Comparison of ENCODE assay signal across 16 cellular contexts in genomic region chr9:73655363-73655762, GRCh38.
DNase-seq lines count a peak whose midpoint lies in the region; ATAC-seq and TF ChIP-seq lines count a peak whose summit lies in the region.
"Had no signal": no experiment of that assay in that cellular context is flagged by ENCODE, and none has a peak within 500 bp of the region (broad histone marks: within the 10 kb centered on the region; RNA-seq: fewer than 3 reads in every experiment).

No MANE protein-coding gene starts in this region.

- DNase-seq in SK-N-SH (peak; percentile 28), OCI-M2 (lab: John Stamatoyannopoulos, UW; ENCODE audit: unreplicated experiment) (no peak)
- DNase-seq in activated CD8-positive, alpha-beta memory T cell treated with anti-CD3 and anti-CD28 coated beads for 24 hours = no peak
- DNase-seq: AML-193; Caco-2; Calu3; CD4-positive, alpha-beta T cell; CD8-positive, alpha-beta T cell; DMS79 treated with DMSO at 0.1 percent for 48 hours; GF-D8 had no signal

- H3K9me2 ChIP-seq in SK-N-SH = no peaks in the 10 kb centered on the region

- WGBS in SK-N-SH (ENCODE audit: low lambda C conversion rate) = 0% methylated on average over 1 of the region's 1 CpG

- TF ChIP-seq RAD21 in SK-N-SH (IDR thresholded peaks at IDR 0.05; ENCODE audit: low read length) = no peak

- no peaks in the 10 kb centered on the region for H3F3A ChIP-seq in SK-N-SH (replicated peaks; ENCODE audit: insufficient read depth)

- H3K27me3 ChIP-seq in SK-N-SH (ENCODE audit: insufficient read depth) (no peaks in the 10 kb centered on the region), subcutaneous abdominal adipose tissue (ENCODE audit: control insufficient read depth in 5 of 5, insufficient read depth in 4 of 5, low read length in 5 of 5) (no peaks in the 10 kb centered on the region)
- H3K27me3 ChIP-seq: BLaER1 treated with 17β-estradiol and CSF1 and Interleukin-3, amounts not matched to agents 10 nM and 100 nM had no signal

- CTCF ChIA-PET in SK-N-SH (lab: Yijun Ruan, JAX) = no interaction called here

- ATAC-seq in SK-N-SH treated with all-trans-retinoic acid at 6 μM for 48 hours = no peak
- ATAC-seq: A549; CD8-positive, alpha-beta T cell had no signal

- H3K27ac ChIP-seq in SK-N-SH (ENCODE audit: low read depth in 2 of 2, low read length in 1 of 2) (no peak overlapping the region), subcutaneous abdominal adipose tissue (ENCODE audit: low read depth, low read length) (peak overlapping the region; percentile 3)
- H3K27ac ChIP-seq: 22Rv1, A549, C4-2B had no signal

- TF ChIP-seq CTCF in SK-N-SH (IDR thresholded peaks at IDR 0.05) = no peak

- no peaks in the 10 kb centered on the region for H3K36me3 ChIP-seq in SK-N-SH (replicated peaks in 1 of 2; ENCODE audit: control insufficient read depth in 1 of 2, insufficient read depth in 2 of 2, low read length in 1 of 2)
- no peaks in the 10 kb centered on the region for H3K36me3 ChIP-seq in subcutaneous abdominal adipose tissue (ENCODE audit: control insufficient read depth in 5 of 5, insufficient read depth in 5 of 5, low read length in 5 of 5)
- H3K36me3 ChIP-seq: BLaER1 treated with 17β-estradiol and CSF1 and Interleukin-3, amounts not matched to agents 10 nM and 100 nM had no signal

- no peak overlapping the region for H2AFZ ChIP-seq in SK-N-SH (ENCODE audit: low read depth)

- H3K4me3 ChIP-seq in SK-N-SH (ENCODE audit: low read depth in 2 of 2, low read length in 1 of 2) = no peak overlapping the region
- H3K4me3 ChIP-seq in subcutaneous abdominal adipose tissue (ENCODE audit: low read depth in 1 of 5, low read length in 5 of 5) = peak overlapping the region in 1 of 5 donors; percentile 16
- H3K4me3 ChIP-seq: A549; BLaER1 treated with 17β-estradiol and CSF1 and Interleukin-3, amounts not matched to agents 10 nM and 100 nM had no signal

- H3K9me3 ChIP-seq in SK-N-SH = no peaks in the 10 kb centered on the region
- no peaks in the 10 kb centered on the region for H3K9me3 ChIP-seq in subcutaneous abdominal adipose tissue (ENCODE audit: control insufficient read depth in 5 of 5, low read length in 5 of 5)
- H3K9me3 ChIP-seq: A549; BLaER1 treated with 17β-estradiol and CSF1 and Interleukin-3, amounts not matched to agents 10 nM and 100 nM; Caco-2 had no signal

- no peaks in the 10 kb centered on the region for H4K20me1 ChIP-seq in SK-N-SH (ENCODE audit: insufficient read depth)
- H4K20me1 ChIP-seq: BLaER1 treated with 17β-estradiol and CSF1 and Interleukin-3, amounts not matched to agents 10 nM and 100 nM had no signal

- no peaks in the 10 kb centered on the region for H3K79me2 ChIP-seq in SK-N-SH (ENCODE audit: insufficient read depth)

- peak in 1 of 2 experiments; percentile 52; a peak in 2 of 4 replicates for TF ChIP-seq EP300 in SK-N-SH (IDR thresholded peaks at IDR 0.05; ENCODE audit: borderline replicate concordance in 1 of 2, low read depth in 1 of 2, low read length in 1 of 2)

- H3K4me1 ChIP-seq in SK-N-SH (ENCODE audit: control insufficient read depth in 1 of 2, insufficient read depth in 2 of 2, low read depth in 1 of 2, low read length in 1 of 2) (no peaks in the 10 kb centered on the region), subcutaneous abdominal adipose tissue (ENCODE audit: control insufficient read depth in 5 of 5, insufficient read depth in 5 of 5, low read length in 5 of 5) (peaks cover 0 to 17% (median 2%) of the 10 kb centered on the region in 5 donors)
- H3K4me1 ChIP-seq: A549, Caco-2 had no signal

- no peak overlapping the region for H3K4me2 ChIP-seq in SK-N-SH
- H3K4me2 ChIP-seq: A549 had no signal

- H3K9ac ChIP-seq in SK-N-SH (no peak overlapping the region), subcutaneous abdominal adipose tissue (ENCODE audit: low read length in 5 of 5) (no peak overlapping the region)
- H3K9ac ChIP-seq: BLaER1 treated with 17β-estradiol and CSF1 and Interleukin-3, amounts not matched to agents 10 nM and 100 nM had no signal

- POLR2A ChIA-PET in SK-N-SH (lab: Yijun Ruan, JAX) = no interaction called here

TF ChIP-seq in SK-N-SH, 30 proteins besides CTCF, POLR2A, EP300 and RAD21 (continues in another document):
- TF ChIP-seq CHD2 (IDR thresholded peaks at IDR 0.05; ENCODE audit: low read length, partially characterized antibody) = peak; percentile 15
- TF ChIP-seq YY1 (IDR thresholded peaks at IDR 0.05; ENCODE audit: low read depth) = no peak
- no peak for TF ChIP-seq RFX5 (IDR thresholded peaks at IDR 0.05; ENCODE audit: low read length)
- no peak for TF ChIP-seq TCF12 (IDR thresholded peaks at IDR 0.05)
- no peak for TF ChIP-seq FOSL2 (IDR thresholded peaks at IDR 0.05; ENCODE audit: borderline replicate concordance, low read depth)
- TF ChIP-seq GATA2 (CRISPR knock-in tag; IDR thresholded peaks at IDR 0.05) = peak; percentile 82
- TF ChIP-seq USF2 (IDR thresholded peaks at IDR 0.05; ENCODE audit: borderline replicate concordance, low read depth, low read length) = no peak
- no peak for TF ChIP-seq MXI1 (IDR thresholded peaks at IDR 0.05; ENCODE audit: low read depth, low read length)
- no peak for TF ChIP-seq SIN3A (IDR thresholded peaks at IDR 0.05; ENCODE audit: borderline replicate concordance, low read depth, low read length)
- no peak for TF ChIP-seq NRF1 (IDR thresholded peaks at IDR 0.05; ENCODE audit: low read depth, low read length)
- no peak for TF ChIP-seq MEF2A (IDR thresholded peaks at IDR 0.05; ENCODE audit: borderline replicate concordance, low read depth)
- no peak for TF ChIP-seq PBX3 (IDR thresholded peaks at IDR 0.05)
- no peak for TF ChIP-seq GABPA (IDR thresholded peaks at IDR 0.05; ENCODE audit: low read depth)
- no peak for TF ChIP-seq EZH2phosphoT487 (IDR thresholded peaks at IDR 0.05; ENCODE audit: borderline replicate concordance, low read depth)
- no peak for TF ChIP-seq POLR2AphosphoS5 (IDR thresholded peaks at IDR 0.05; ENCODE audit: low read depth, low read length)

TF ChIP-seq in SK-N-SH treated with all-trans-retinoic acid at 6 μM for 48 hours, 23 proteins besides CTCF, POLR2A, EP300 and RAD21:
- TF ChIP-seq TCF4 (CRISPR knock-in tag; IDR thresholded peaks at IDR 0.05; ENCODE audit: borderline replicate concordance) (no peak), CSDC2 (CRISPR knock-in tag; IDR thresholded peaks at IDR 0.05) (no peak), ZC3H10 (CRISPR knock-in tag; IDR thresholded peaks at IDR 0.05) (no peak), ZNF565 (CRISPR knock-in tag; conservative IDR thresholded peaks at IDR 0.05; ENCODE audit: low read depth) (no peak), RARB (CRISPR knock-in tag; IDR thresholded peaks at IDR 0.05) (no peak)
